4 cellular contexts compared by ENCODE assay signal in the genomic region with DNA sequence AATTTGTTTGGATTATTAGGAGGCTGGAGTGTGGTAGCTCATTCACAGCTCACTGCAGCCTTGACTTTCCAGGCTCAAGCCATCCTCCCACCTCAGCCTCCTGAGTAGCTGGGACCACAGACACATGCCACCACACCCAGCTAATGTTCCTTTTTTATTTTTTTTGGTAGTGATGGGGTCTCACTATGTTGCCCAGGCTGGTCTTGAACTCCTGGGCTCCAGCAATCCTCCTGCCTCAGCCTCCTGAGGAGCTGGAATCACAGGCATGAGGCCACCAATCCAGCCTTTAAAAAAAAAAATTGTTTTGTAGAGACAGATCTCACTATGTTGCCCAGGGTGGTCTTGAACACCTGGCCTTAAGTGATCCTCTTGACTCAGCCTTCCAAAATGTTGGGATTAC. TPM values are rescaled to one million over a fixed set of nuclear protein-coding genes. Genes with fewer than 3 reads are reported as not detected.
"Had no signal": no experiment of that assay in that cellular context is flagged by ENCODE, and none has a peak within 500 bp of the region (broad histone marks: within the 10 kb centered on the region; RNA-seq: fewer than 3 reads in every experiment).

No MANE protein-coding gene starts in this region.

RNA-seq across cellular contexts. Expression of a gene that starts 8.3 kb away (rescaled TPM):
- total RNA-seq: HT-29, HT1080, IMR-90 had no signal
- polyA plus RNA-seq: IgD-negative memory B cell, IMR-90 had no signal

RNA-seq across cellular contexts. Expression of a gene that starts 33.1 kb away (rescaled TPM):
- total RNA-seq: IMR-90 had no signal
- polyA plus RNA-seq: IgD-negative memory B cell, IMR-90 had no signal
